8 cellular contexts compared by ENCODE assay signal in the genomic region with DNA sequence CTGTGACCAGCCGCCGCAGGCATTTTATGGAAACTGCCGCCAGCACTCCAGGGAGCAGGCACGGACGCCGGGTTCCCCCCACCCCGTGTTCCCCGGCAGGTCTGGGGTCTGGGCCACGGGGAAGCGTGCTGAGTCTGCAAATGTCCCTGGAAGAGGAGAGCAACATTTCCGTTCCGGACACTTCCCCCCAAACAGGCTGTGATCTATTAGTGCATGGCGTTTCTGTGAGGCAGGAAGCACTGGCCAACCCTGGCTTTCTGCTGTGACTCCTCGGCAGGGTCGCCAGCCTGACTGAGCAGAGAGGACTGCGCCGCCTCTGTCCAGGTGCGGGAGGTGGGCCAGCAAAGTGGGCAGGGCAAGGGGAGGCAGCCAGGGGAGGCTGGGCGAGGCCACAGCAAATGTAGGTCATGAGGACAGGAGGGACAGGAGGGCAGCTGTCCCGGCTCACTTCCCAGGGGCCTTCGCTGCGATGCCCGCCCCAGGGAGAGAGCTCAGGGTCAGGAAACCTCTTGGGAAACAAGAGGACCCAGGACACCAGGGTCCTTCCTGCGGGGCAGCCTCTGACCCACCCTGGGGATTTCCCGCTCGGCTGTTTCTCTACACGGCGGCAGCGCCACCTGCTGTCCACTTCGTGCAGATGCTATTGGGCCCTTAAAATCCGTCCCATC. TPM values are rescaled to one million over a fixed set of nuclear protein-coding genes. Genes with fewer than 3 reads are reported as not detected.
A peak's percentile ranks its signal among the peaks of the same experiment; 100 is the strongest.
DNase-seq lines count a peak whose midpoint lies in the region; ATAC-seq and TF ChIP-seq lines count a peak whose summit lies in the region.

No MANE protein-coding gene starts in this region.

- no peaks in the 10 kb centered on the region for H3K36me3 Mint-ChIP-seq in activated T-helper 17 cell treated with anti-CD3 and anti-CD28 coated beads, Interleukin-2, amount 50 U/mL, for 72 hours (ENCODE audit: low read depth)
- H3K36me3 Mint-ChIP-seq in osteocyte (ENCODE audit: unreplicated experiment): no peaks in the 10 kb centered on the region

- H3K36me3 ChIP-seq in ACC112 (ENCODE audit: insufficient read depth, low read length) (no peaks in the 10 kb centered on the region), upper lobe of left lung (peaks cover 0 to 24% (median 3%) of the 10 kb centered on the region in 4 donors)

- H3K27me3 Mint-ChIP-seq in activated T-helper 17 cell treated with anti-CD3 and anti-CD28 coated beads, Interleukin-2, amount 50 U/mL, for 72 hours: peaks cover 27% of the 10 kb centered on the region
- H3K27me3 Mint-ChIP-seq in osteocyte (ENCODE audit: unreplicated experiment): peaks cover 74% of the 10 kb centered on the region

- H3K4me1 ChIP-seq in ACC112 (ENCODE audit: control insufficient read depth, insufficient read depth, low read length, unreplicated experiment) (no peaks in the 10 kb centered on the region), upper lobe of left lung (peaks cover 12 to 33% (median 26%) of the 10 kb centered on the region in 4 donors)

- peak overlapping the region; percentile 43 for H3K4me3 Mint-ChIP-seq in activated T-helper 17 cell treated with anti-CD3 and anti-CD28 coated beads, Interleukin-2, amount 50 U/mL, for 72 hours
- peak overlapping the region; percentile 48 for H3K4me3 Mint-ChIP-seq in osteocyte (ENCODE audit: unreplicated experiment)

- H3K79me2 ChIP-seq in ACC112 (ENCODE audit: control insufficient read depth, insufficient read depth, low read length, unreplicated experiment): no peaks in the 10 kb centered on the region

- H3K27ac Mint-ChIP-seq in activated T-helper 17 cell treated with anti-CD3 and anti-CD28 coated beads, Interleukin-2, amount 50 U/mL, for 72 hours: no peak overlapping the region
- no peak overlapping the region for H3K27ac Mint-ChIP-seq in osteocyte (ENCODE audit: unreplicated experiment)

- TF ChIP-seq CTCF in GM12874 (IDR thresholded peaks at IDR 0.05; ENCODE audit: insufficient read depth, low read depth, low read length) (peak; percentile 87), fibroblast of pulmonary artery (IDR thresholded peaks at IDR 0.05; ENCODE audit: low read length, missing control alignments) (peak; percentile 90), osteocyte (IDR thresholded peaks at IDR 0.05) (peak; percentile 96), upper lobe of left lung (IDR thresholded peaks at IDR 0.05) (peak; percentile 73 to 91 (median 84))

- peaks cover 56% of the 10 kb centered on the region for H3K27me3 ChIP-seq in ACC112 (ENCODE audit: insufficient read depth, low read length)
- H3K27me3 ChIP-seq in upper lobe of left lung: peaks cover 0 to 8% (median 8%) of the 10 kb centered on the region in 4 donors

- H2AFZ ChIP-seq in ACC112 (ENCODE audit: low read length, unreplicated experiment): no peak overlapping the region

- TF ChIP-seq POLR2A in upper lobe of left lung (IDR thresholded peaks at IDR 0.05): no peak

- no peak for TF ChIP-seq EP300 in upper lobe of left lung (IDR thresholded peaks at IDR 0.05)

- ATAC-seq in activated T-helper 17 cell treated with anti-CD3 and anti-CD28 coated beads, Interleukin-2, amount 50 U/mL, for 72 hours (replicated peaks): peak; percentile 48
- ATAC-seq in upper lobe of left lung (ENCODE audit: low FRiP score in 2 of 2) (peak; percentile 67 to 68), HG02678 (IDR thresholded peaks at IDR 0.05; ENCODE audit: unreplicated experiment) (no peak)

- no peaks in the 10 kb centered on the region for H3K4me1 Mint-ChIP-seq in activated T-helper 17 cell treated with anti-CD3 and anti-CD28 coated beads, Interleukin-2, amount 50 U/mL, for 72 hours
- H3K4me1 Mint-ChIP-seq in osteocyte (ENCODE audit: unreplicated experiment): peaks cover 4% of the 10 kb centered on the region

- H3K9me3 Mint-ChIP-seq in activated T-helper 17 cell treated with anti-CD3 and anti-CD28 coated beads, Interleukin-2, amount 50 U/mL, for 72 hours: no peaks in the 10 kb centered on the region
- H3K9me3 Mint-ChIP-seq in osteocyte (ENCODE audit: unreplicated experiment): no peaks in the 10 kb centered on the region

- H3K27ac ChIP-seq in ACC112 (ENCODE audit: low read depth, low read length) (no peak overlapping the region), upper lobe of left lung (peak overlapping the region; percentile 53 to 97 (median 68))

- DNase-seq in OCI-M2 (lab: John Stamatoyannopoulos, UW; ENCODE audit: unreplicated experiment) (peak; percentile 13), fibroblast of pulmonary artery (ENCODE audit: low read depth) (peak; percentile 62), osteocyte (ENCODE audit: extremely low spot score, unreplicated experiment) (no peak), upper lobe of left lung (peak; percentile 55 to 81)

- H3K4me3 ChIP-seq in ACC112 (ENCODE audit: low read depth, low read length) (peak overlapping the region; percentile 72), fibroblast of pulmonary artery (replicated peaks; ENCODE audit: low read depth, low read length) (peak overlapping the region; percentile 15), upper lobe of left lung (peak overlapping the region in 2 of 4 donors; percentile 21 to 22)

- no peaks in the 10 kb centered on the region for H3K9me3 ChIP-seq in upper lobe of left lung

- WGBS in upper lobe of left lung, 2 donors: 3 to 18% methylated on average over 25 to 29 of the region's 31 CpGs

RNA-seq across cellular contexts. Expression of a gene that starts 9.5 kb away (rescaled TPM):
- not detected for total RNA-seq in activated T-helper 17 cell treated with anti-CD3 and anti-CD28 coated beads, Interleukin-2, amount 50 U/mL, for 72 hours
- total RNA-seq in osteocyte: not detected in 2 replicates
- total RNA-seq in upper lobe of left lung: 10 to 100 TPM in 5 of 6 donors, 1 to 10 TPM in 1; 6.3 to 73.6 (median 24.5) TPM

RNA-seq across cellular contexts. Expression of a gene that starts 35.3 kb away (rescaled TPM):
- 10 to 100 TPM; 17.1 to 19.3 TPM for total RNA-seq in activated T-helper 17 cell treated with anti-CD3 and anti-CD28 coated beads, Interleukin-2, amount 50 U/mL, for 72 hours
- total RNA-seq in osteocyte (12.1 and 14.1 TPM in 2 replicates), upper lobe of left lung (10 to 100 TPM; 13.8 to 39.8 (median 22.0) TPM)

RNA-seq across cellular contexts. Expression of a gene that starts 46.8 kb away (rescaled TPM):
- not detected for total RNA-seq in activated T-helper 17 cell treated with anti-CD3 and anti-CD28 coated beads, Interleukin-2, amount 50 U/mL, for 72 hours
- total RNA-seq in osteocyte (91.8 and 93.4 TPM in 2 replicates), upper lobe of left lung (1 to 10 TPM in 1 of 6 donors, under 1 TPM in 3, not detected in 2; 0.39 to 1.9 (median 0.56) TPM)

RNA-seq across cellular contexts. Expression of a gene that starts 58.6 kb away (rescaled TPM):
- total RNA-seq in activated T-helper 17 cell treated with anti-CD3 and anti-CD28 coated beads, Interleukin-2, amount 50 U/mL, for 72 hours: not detected
- total RNA-seq in osteocyte: 6.4 and 9.3 TPM in 2 replicates
- 1 to 10 TPM in 2 of 6 donors, under 1 TPM in 3, not detected in 1; 0.22 to 2.2 (median 0.49) TPM for total RNA-seq in upper lobe of left lung

Comparison
In these comparisons a context has a peak if more than half of its experiments do, and no peak if none do; other contexts are left out.
1. RNA of a gene that starts 46.8 kb away (total RNA-seq): 91.8 to 93.4 TPM in osteocyte; 0.39 to 1.9 TPM in upper lobe of left lung and not detected in activated T-helper 17 cell treated with anti-CD3 and anti-CD28 coated beads, Interleukin-2, amount 50 U/mL, for 72 hours; every median in the first group is over 10 times any median in the second.
2. Peak in every context shown above with its lines, with median percentiles within 50 percentile points of each other: CTCF ChIP-seq.